Comparison of ENCODE assay signal across 8 cellular contexts in the genomic region with DNA sequence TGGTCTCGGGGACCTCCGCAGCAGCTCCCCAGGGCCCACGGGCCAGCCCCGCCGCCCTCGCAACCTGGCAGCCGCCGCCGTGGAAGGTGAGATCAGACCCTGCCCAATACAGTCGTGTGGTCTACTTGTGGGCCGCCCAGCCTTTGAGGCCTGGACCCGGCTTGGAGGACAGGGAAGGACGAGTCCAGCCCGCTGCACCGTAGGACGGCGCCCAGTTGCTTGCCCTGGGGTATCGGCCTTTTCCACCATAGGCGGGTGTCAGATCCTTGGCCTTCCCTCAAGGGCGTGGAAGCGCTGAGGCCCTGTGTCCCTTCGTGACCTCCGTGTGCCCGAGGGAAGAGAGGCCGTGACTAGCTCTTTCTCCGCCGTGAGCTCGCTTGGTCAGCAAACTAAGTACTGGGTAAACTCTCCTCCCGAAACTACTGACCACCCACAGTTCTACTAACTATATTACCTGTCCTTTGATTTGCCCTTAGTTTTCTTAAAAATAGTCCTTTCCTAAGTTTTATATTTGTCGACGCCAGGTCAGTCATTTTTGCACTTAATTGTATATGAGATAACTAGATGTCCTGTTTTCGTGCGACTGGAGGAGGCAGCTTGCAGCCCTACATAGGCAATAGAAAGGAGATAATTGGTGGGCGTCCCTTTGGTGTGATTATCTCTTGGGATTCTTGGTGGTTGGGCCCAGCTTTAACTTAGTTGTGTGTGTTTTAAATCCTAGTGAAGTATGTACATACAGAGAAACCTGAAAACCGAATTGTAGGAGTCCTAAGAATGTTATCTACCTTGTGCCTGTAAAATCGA. TPM values are rescaled to one million over a fixed set of nuclear protein-coding genes. Genes with fewer than 3 reads are reported as not detected.
DNase-seq lines count a peak whose midpoint lies in the region; ATAC-seq and TF ChIP-seq lines count a peak whose summit lies in the region.

No MANE protein-coding gene starts in this region.

- no peaks in the 10 kb centered on the region for H3K9me3 ChIP-seq in HUES48 (ENCODE audit: control insufficient read depth, insufficient read depth, low read length)

- CTCF ChIA-PET in activated CD4-positive, alpha-beta memory T cell treated with anti-CD3 and anti-CD28 coated beads, Interleukin-2, amount 10 ng/mL, durations not matched to agents 7 days and 5 days (lab: Charles Lee), result interaction anchor here (0.7 to 6.5 kb wide), 11 partner anchors 13 to 104 kb away, joined by 3 to 48 read pairs (median 4); no protein-coding TSS in a partner anchor

- peaks cover 34% of the 10 kb centered on the region for H3K4me1 Mint-ChIP-seq in activated CD4-positive, alpha-beta memory T cell treated with anti-CD3 and anti-CD28 coated beads, Interleukin-2, amount 10 ng/mL, durations not matched to agents 7 days and 5 days

- peaks cover 41% of the 10 kb centered on the region for H3K36me3 ChIP-seq in HUES48 (ENCODE audit: control insufficient read depth, insufficient read depth, low read length)

- H3K4me3 Mint-ChIP-seq in activated CD4-positive, alpha-beta memory T cell treated with anti-CD3 and anti-CD28 coated beads, Interleukin-2, amount 10 ng/mL, durations not matched to agents 7 days and 5 days, result peak overlapping the region; percentile 86

- H3K27ac ChIP-seq in HUES48 (ENCODE audit: low read depth, low read length), result peak overlapping the region; percentile 92
- peak overlapping the region; percentile 92 for H3K27ac ChIP-seq in foreskin keratinocyte

- no peak for ATAC-seq in foreskin keratinocyte
- peak; percentile 30 for ATAC-seq in omental fat pad (ENCODE audit: low FRiP score)
- no peak for ATAC-seq in GM18517 (IDR thresholded peaks at IDR 0.05; ENCODE audit: unreplicated experiment)

- H3K27me3 ChIP-seq in HUES48 (ENCODE audit: control insufficient read depth, insufficient read depth, low read length) (no peaks in the 10 kb centered on the region), foreskin keratinocyte (no peaks in the 10 kb centered on the region)

- H3K9me3 Mint-ChIP-seq in activated CD4-positive, alpha-beta memory T cell treated with anti-CD3 and anti-CD28 coated beads, Interleukin-2, amount 10 ng/mL, durations not matched to agents 7 days and 5 days, result no peaks in the 10 kb centered on the region

- peak in 2 of 3 experiments; percentile 11 to 12 for DNase-seq in activated CD8-positive, alpha-beta memory T cell treated with anti-CD3 and anti-CD28 coated beads for 48 hours (ENCODE audit: low read depth in 2 of 3, low spot score in 2 of 3)
- no peak for DNase-seq in activated CD8-positive, alpha-beta memory T cell treated with anti-CD3 and anti-CD28 coated beads for 24 hours
- DNase-seq in activated CD4-positive, alpha-beta memory T cell treated with anti-CD3 and anti-CD28 coated beads, Interleukin-2, amount 10 ng/mL, durations not matched to agents 7 days and 5 days, result no peak
- DNase-seq in foreskin keratinocyte (peak in 1 of 2 donors; percentile 8), omental fat pad (ENCODE audit: low spot score) (no peak)
- no peak for DNase-seq in effector CD4-positive, alpha-beta T cell

- peak overlapping the region; percentile 95 for H3K9ac ChIP-seq in HUES48 (ENCODE audit: low read depth, low read length)

- H3K27ac Mint-ChIP-seq in activated CD4-positive, alpha-beta memory T cell treated with anti-CD3 and anti-CD28 coated beads, Interleukin-2, amount 10 ng/mL, durations not matched to agents 7 days and 5 days, result peak overlapping the region; percentile 97

- no peak for TF ChIP-seq CTCF in foreskin keratinocyte (conservative IDR thresholded peaks at IDR 0.05)
- no peak for TF ChIP-seq CTCF in omental fat pad (IDR thresholded peaks at IDR 0.05)

- H3K4me3 ChIP-seq in HUES48 (ENCODE audit: low read depth, low read length), result peak overlapping the region; percentile 98

- no peaks in the 10 kb centered on the region for H3K27me3 Mint-ChIP-seq in activated CD4-positive, alpha-beta memory T cell treated with anti-CD3 and anti-CD28 coated beads, Interleukin-2, amount 10 ng/mL, durations not matched to agents 7 days and 5 days

- H3K36me3 Mint-ChIP-seq in activated CD4-positive, alpha-beta memory T cell treated with anti-CD3 and anti-CD28 coated beads, Interleukin-2, amount 10 ng/mL, durations not matched to agents 7 days and 5 days (ENCODE audit: low read depth), result peaks cover 49% of the 10 kb centered on the region

- POLR2A ChIA-PET in activated CD4-positive, alpha-beta memory T cell treated with anti-CD3 and anti-CD28 coated beads, Interleukin-2, amount 10 ng/mL, durations not matched to agents 7 days and 5 days (lab: Charles Lee), result interaction anchor here (0.7 to 7.6 kb wide), 25 partner anchors 9 to 147 kb away, joined by 3 to 156 read pairs (median 5); partner anchors contain the start of genes APAF1, IKBIP and TMPO

- H3K4me1 ChIP-seq in HUES48 (ENCODE audit: control insufficient read depth, insufficient read depth, low read length) (peaks cover 3% of the 10 kb centered on the region; the same call in 1 of the 2 replicates), foreskin keratinocyte (no peaks in the 10 kb centered on the region)

RNA-seq across cellular contexts. Expression of gene SLC25A3, which starts 0.8 kb away (rescaled TPM):
- total RNA-seq in activated CD4-positive, alpha-beta memory T cell treated with anti-CD3 and anti-CD28 coated beads, Interleukin-2, amount 10 ng/mL, durations not matched to agents 7 days and 5 days, result 100 to 1,000 TPM; 355 to 365 TPM
- 624 and 626 TPM in 2 replicates for total RNA-seq in foreskin keratinocyte
- polyA plus RNA-seq in foreskin keratinocyte, result 596 and 642 TPM in 2 replicates
- total RNA-seq in omental fat pad, result 100 to 1,000 TPM; 323 to 486 (median 454) TPM

RNA-seq across cellular contexts. Expression of gene IKBIP, which starts 50.3 kb away (rescaled TPM):
- total RNA-seq in activated CD4-positive, alpha-beta memory T cell treated with anti-CD3 and anti-CD28 coated beads, Interleukin-2, amount 10 ng/mL, durations not matched to agents 7 days and 5 days, result 10 to 100 TPM; 25.5 to 26.2 TPM
- total RNA-seq in foreskin keratinocyte (50.5 and 52.7 TPM in 2 replicates), omental fat pad (10 to 100 TPM; 13.1 to 22.5 (median 18.0) TPM)
- polyA plus RNA-seq in foreskin keratinocyte, result 37.0 and 38.2 TPM in 2 replicates

RNA-seq across cellular contexts. Expression of gene APAF1, which starts 50.8 kb away (rescaled TPM):
- total RNA-seq in activated CD4-positive, alpha-beta memory T cell treated with anti-CD3 and anti-CD28 coated beads, Interleukin-2, amount 10 ng/mL, durations not matched to agents 7 days and 5 days, result 10 to 100 TPM; 37.4 to 37.8 TPM
- total RNA-seq in foreskin keratinocyte (17.0 and 18.6 TPM in 2 replicates), omental fat pad (10 to 100 TPM in 3 of 4 donors, 1 to 10 TPM in 1; 8.4 to 24.3 (median 15.5) TPM)
- polyA plus RNA-seq in foreskin keratinocyte, result 4.9 and 6.8 TPM in 2 replicates

Comparison
In these comparisons a context has a peak if more than half of its experiments do, and no peak if none do; other contexts are left out.
1. DNase-seq: peak in activated CD8-positive, alpha-beta memory T cell treated with anti-CD3 and anti-CD28 coated beads for 48 hours (2 of 3); none in activated CD8-positive, alpha-beta memory T cell treated with anti-CD3 and anti-CD28 coated beads for 24 hours (single experiment), activated CD4-positive, alpha-beta memory T cell treated with anti-CD3 and anti-CD28 coated beads, Interleukin-2, amount 10 ng/mL, durations not matched to agents 7 days and 5 days (single experiment), omental fat pad (single experiment) and effector CD4-positive, alpha-beta T cell (single experiment).